ENCODE assay signal across 8 cellular contexts in genomic region chr7:55951637-55952351, GRCh38. TPM values are rescaled to one million over a fixed set of nuclear protein-coding genes. Genes with fewer than 3 reads are reported as not detected.
DNase-seq lines count a peak whose midpoint lies in the region; ATAC-seq and TF ChIP-seq lines count a peak whose summit lies in the region.

Gene MRPS17 (plus strand): TSS chr7:55951877. CDS start chr7:55953196, 1,319 bp downstream.

- peak within 1 kb of the TSS; percentile 99 for H3K9ac ChIP-seq in iPS-20b (ENCODE audit: low read depth, low read length)

- peak; percentile 100 for ATAC-seq in GM18870 (IDR thresholded peaks at IDR 0.05; ENCODE audit: unreplicated experiment)
- peak; percentile 100 for ATAC-seq in HG03108 (IDR thresholded peaks at IDR 0.05; ENCODE audit: unreplicated experiment)

- POLR2A ChIA-PET in AG04449 (lab: Yijun Ruan, JAX), result no interaction called here

- DNase-seq in AG04449 (ENCODE audit: low read depth, low spot score) (no peak), NCI-H2196 (lab: John Stamatoyannopoulos, UW; ENCODE audit: unreplicated experiment) (peak; percentile 97), WERI-Rb-1 (peak; percentile 91), breast epithelium (ENCODE audit: low spot score in 2 of 2) (peak; percentile 91 to 92)

- H3K9me3 ChIP-seq in WERI-Rb-1 (ENCODE audit: severe bottlenecking) (no peaks in the 10 kb centered on the region), breast epithelium (no peaks in the 10 kb centered on the region), iPS-20b (ENCODE audit: insufficient read depth, low read depth, low read length) (no peaks in the 10 kb centered on the region)

- H3K36me3 ChIP-seq in WERI-Rb-1 (peaks cover 24% of the 10 kb centered on the region), breast epithelium (no peaks in the 10 kb centered on the region), iPS-20b (ENCODE audit: insufficient read depth, low read depth, low read length) (peaks cover 33% of the 10 kb centered on the region)

- intact Hi-C loops in breast epithelium (cut with DNase I; ENCODE audit: low total_unique reads), result no loop called here

- TF ChIP-seq CTCF in AG04449 (IDR thresholded peaks at IDR 0.05; ENCODE audit: insufficient read depth, low read length, missing control alignments), result no peak
- TF ChIP-seq CTCF in WERI-Rb-1 (IDR thresholded peaks at IDR 0.05; ENCODE audit: low read depth, low read length), result no peak
- peak in 1 of 3 donors; percentile 13 for TF ChIP-seq CTCF in breast epithelium (IDR thresholded peaks at IDR 0.05)

- CTCF ChIA-PET in AG04449 (lab: Yijun Ruan, JAX), result no interaction called here

- TF ChIP-seq POLR2A in breast epithelium (IDR thresholded peaks at IDR 0.05), result peak; percentile 67

- H3K4me3 ChIP-seq in AG04449 (ENCODE audit: low read depth, low read length), result peak within 1 kb of the TSS; percentile 97
- H3K4me3 ChIP-seq in WERI-Rb-1 (ENCODE audit: low read depth, low read length), result peak within 1 kb of the TSS; percentile 97
- H3K4me3 ChIP-seq in breast epithelium, result peak within 1 kb of the TSS; percentile 88 to 91 (median 89)
- peak within 1 kb of the TSS; percentile 100 for H3K4me3 ChIP-seq in iPS-20b (ENCODE audit: low read length)
- H3K4me3 ChIP-seq in skin epidermis, result peak within 1 kb of the TSS; percentile 62 to 96 (median 81)

- H3K4me1 ChIP-seq in breast epithelium (no peaks in the 10 kb centered on the region), iPS-20b (ENCODE audit: insufficient read depth, low read length) (no peaks in the 10 kb centered on the region)

- H3K27ac ChIP-seq in WERI-Rb-1 (peak within 1 kb of the TSS; percentile 66), breast epithelium (peak within 1 kb of the TSS; percentile 89 to 92), iPS-20b (ENCODE audit: low read length) (peak within 1 kb of the TSS; percentile 78), skin epidermis (peak within 1 kb of the TSS; percentile 5 to 92 (median 84))

- no peaks in the 10 kb centered on the region for H3K27me3 ChIP-seq in WERI-Rb-1 (ENCODE audit: insufficient read depth, low read depth, severe bottlenecking)
- H3K27me3 ChIP-seq in breast epithelium, result no peaks in the 10 kb centered on the region
- no peaks in the 10 kb centered on the region for H3K27me3 ChIP-seq in iPS-20b (ENCODE audit: insufficient read depth, low read length)

RNA-seq across cellular contexts. Expression of gene MRPS17, which starts in this region (rescaled TPM):
- 10 to 100 TPM in 1 of 3 donors, 1 to 10 TPM in 2; 6.9 to 10.4 (median 9.2) TPM for total RNA-seq in breast epithelium
